In the genomic region with DNA sequence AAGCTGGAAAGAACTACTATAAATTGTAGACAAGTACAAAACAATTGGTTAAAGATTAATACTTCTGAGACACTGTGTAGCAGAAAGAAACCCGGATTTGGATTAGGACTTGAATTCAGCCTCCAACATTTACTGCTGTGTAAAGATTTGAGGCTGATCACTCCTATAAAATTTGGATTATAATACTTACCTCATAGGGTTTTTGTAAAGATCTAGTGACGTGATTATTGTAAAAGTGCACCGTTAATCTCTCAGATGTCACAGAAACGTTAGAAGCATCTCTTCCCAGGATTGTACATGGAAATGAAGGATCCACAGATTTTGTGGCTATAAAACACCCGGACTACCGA, we compare ENCODE assay signal across 1 cellular context.
TF ChIP-seq lines count a peak whose summit lies in the region.

No MANE protein-coding gene starts in this region.

TF ChIP-seq in H1, 55 proteins besides CTCF, POLR2A, EP300 and RAD21 (continued from another document):
- TF ChIP-seq JUND (IDR thresholded peaks at IDR 0.05; ENCODE audit: low read length) (no peak), HDAC6 (IDR thresholded peaks at IDR 0.05; ENCODE audit: low read depth, low read length) (no peak), TAF7 (optimal IDR thresholded peaks at IDR 0.05; ENCODE audit: borderline replicate concordance, low read depth, low read length) (no peak), NANOG (IDR thresholded peaks at IDR 0.05; ENCODE audit: insufficient read depth, low read depth, low read length, poor library complexity, severe bottlenecking) (no peak), BCL11A (IDR thresholded peaks at IDR 0.05; ENCODE audit: low read depth in 2 of 2, low read length in 2 of 2) (no peak), RXRA (IDR thresholded peaks at IDR 0.05; ENCODE audit: insufficient read depth, low read depth, low read length) (no peak), NRF1 (IDR thresholded peaks at IDR 0.05; ENCODE audit: low read depth, low read length) (no peak), KDM1A (IDR thresholded peaks at IDR 0.05; ENCODE audit: borderline replicate concordance, low read length) (no peak), CBX8 (IDR thresholded peaks at IDR 0.05; ENCODE audit: borderline replicate concordance, low read depth, low read length) (no peak), GABPA (IDR thresholded peaks at IDR 0.05; ENCODE audit: borderline replicate concordance, insufficient read depth, low read length) (no peak), ATF3 (IDR thresholded peaks at IDR 0.05; ENCODE audit: insufficient read depth, low read depth, low read length) (no peak), CREB1 (IDR thresholded peaks at IDR 0.05) (no peak), POLR2AphosphoS5 (IDR thresholded peaks at IDR 0.05; ENCODE audit: low read depth, low read length) (no peak)
